Comparison of ENCODE assay signal across 22 cellular contexts in the genomic region with DNA sequence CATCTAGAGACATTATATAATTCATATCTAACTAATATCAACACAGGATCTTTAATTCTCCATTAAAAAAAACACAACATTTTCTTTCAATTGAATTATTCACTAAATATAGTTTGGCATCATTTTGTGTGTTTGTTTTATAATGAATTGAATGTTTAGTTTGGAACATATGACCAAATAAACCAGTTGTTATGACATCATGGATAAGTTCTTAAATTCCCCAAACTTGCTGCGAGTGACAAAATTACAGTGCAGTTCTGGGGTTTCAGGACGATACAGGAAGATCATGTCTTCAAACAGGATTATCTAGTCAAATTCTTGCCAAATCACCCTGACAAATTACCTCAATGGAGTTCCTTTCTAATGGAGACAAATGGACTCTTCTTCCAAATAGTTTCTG.
A peak's percentile ranks its signal among the peaks of the same experiment; 100 is the strongest.
DNase-seq lines count a peak whose midpoint lies in the region; ATAC-seq, FAIRE-seq and TF ChIP-seq lines count a peak whose summit lies in the region.
"Had no signal": no experiment of that assay in that cellular context is flagged by ENCODE, and none has a peak within 500 bp of the region (broad histone marks: within the 10 kb centered on the region; RNA-seq: fewer than 3 reads in every experiment).

No MANE protein-coding gene starts in this region.

- H3K9ac ChIP-seq in SK-N-SH (no peak overlapping the region), parathyroid adenoma (no peak overlapping the region)
- H3K9ac ChIP-seq: BLaER1 had no signal

- H3K4me3 ChIP-seq in SK-N-SH (ENCODE audit: low read depth in 2 of 2, low read length in 1 of 2) (no peak overlapping the region), A673 (ENCODE audit: low read depth, low read length, poor library complexity, severe bottlenecking) (no peak overlapping the region), parathyroid adenoma (ENCODE audit: low read depth, low read length) (no peak overlapping the region)
- H3K4me3 ChIP-seq: BLaER1, HAP-1 had no signal

- H3K9me2 ChIP-seq in SK-N-SH = no peaks in the 10 kb centered on the region

- H3K27me3 ChIP-seq in SK-N-SH (ENCODE audit: insufficient read depth) (no peaks in the 10 kb centered on the region), A673 (replicated peaks; ENCODE audit: insufficient read depth, low read depth, low read length, poor library complexity) (no peaks in the 10 kb centered on the region), parathyroid adenoma (ENCODE audit: control insufficient read depth, insufficient read depth, low read length) (no peaks in the 10 kb centered on the region)
- H3K27me3 ChIP-seq: BLaER1 had no signal

- H4K20me1 ChIP-seq in SK-N-SH (ENCODE audit: insufficient read depth) = no peaks in the 10 kb centered on the region
- H4K20me1 ChIP-seq: BLaER1 had no signal

- ATAC-seq in SK-N-SH treated with all-trans-retinoic acid at 6 μM for 48 hours = no peak
- no peak for ATAC-seq in GM21390 (IDR thresholded peaks at IDR 0.05; ENCODE audit: unreplicated experiment)
- ATAC-seq: CD8-positive, alpha-beta T cell had no signal

- TF ChIP-seq EP300 in SK-N-SH (IDR thresholded peaks at IDR 0.05; ENCODE audit: borderline replicate concordance in 1 of 2, low read depth in 1 of 2, low read length in 1 of 2) = no peak

- WGBS in SK-N-SH (ENCODE audit: low lambda C conversion rate) = 52% methylated on average over 2 of the region's 2 CpGs

- TF ChIP-seq CTCF in SK-N-SH (IDR thresholded peaks at IDR 0.05) (no peak), A673 (conservative IDR thresholded peaks at IDR 0.05; ENCODE audit: low read depth, low read length) (no peak), parathyroid adenoma (IDR thresholded peaks at IDR 0.05) (no peak)

- DNase-seq in SK-N-SH (no peak), A673 (ENCODE audit: low spot score) (peak; percentile 41), frontal cortex (ENCODE audit: low spot score in 2 of 2) (no peak), substantia nigra (lab: John Stamatoyannopoulos, UW) (no peak), NCI-H748 treated with DMSO at 0.1 percent for 48 hours (lab: John Stamatoyannopoulos, UW) (no peak)
- DNase-seq: 8988T; Caco-2; CD4-positive, CD25-positive, alpha-beta regulatory T cell; CD8-positive, alpha-beta T cell; DMS79; EL; GF-D8; GOT3 had no signal

- no peaks in the 10 kb centered on the region for H3K36me3 ChIP-seq in SK-N-SH (replicated peaks in 1 of 2; ENCODE audit: control insufficient read depth in 1 of 2, insufficient read depth in 2 of 2, low read length in 1 of 2)
- no peaks in the 10 kb centered on the region for H3K36me3 ChIP-seq in A673 (ENCODE audit: insufficient read depth, low read length, poor library complexity, severe bottlenecking)
- H3K36me3 ChIP-seq in parathyroid adenoma (ENCODE audit: control insufficient read depth, insufficient read depth, low read length) = no peaks in the 10 kb centered on the region
- H3K36me3 ChIP-seq: BLaER1, HAP-1 had no signal

- H3K4me2 ChIP-seq in SK-N-SH (no peak overlapping the region), parathyroid adenoma (ENCODE audit: low read length) (no peak overlapping the region)
- H3K4me2 ChIP-seq: BLaER1 had no signal

- POLR2A ChIA-PET in SK-N-SH (lab: Yijun Ruan, JAX) (no interaction called here), A673 (lab: Charles Lee; ENCODE audit: low non-redundant PET) (no interaction called here)

- H2AFZ ChIP-seq in SK-N-SH (ENCODE audit: low read depth) = no peak overlapping the region
- H2AFZ ChIP-seq in parathyroid adenoma = no peak overlapping the region

- no peaks in the 10 kb centered on the region for H3F3A ChIP-seq in SK-N-SH (replicated peaks; ENCODE audit: insufficient read depth)

- H3K4me1 ChIP-seq in SK-N-SH (ENCODE audit: control insufficient read depth in 1 of 2, insufficient read depth in 2 of 2, low read depth in 1 of 2, low read length in 1 of 2) = no peaks in the 10 kb centered on the region; a peak in 3 of 4 replicates
- H3K4me1 ChIP-seq in A673 (ENCODE audit: insufficient read depth, low read length, poor library complexity, severe bottlenecking) = peaks cover 46% of the 10 kb centered on the region
- H3K4me1 ChIP-seq in parathyroid adenoma = peaks cover 46% of the 10 kb centered on the region
- H3K4me1 ChIP-seq: BLaER1, HAP-1 had no signal

- H3K9me3 ChIP-seq in SK-N-SH (no peaks in the 10 kb centered on the region), A673 (ENCODE audit: low read depth, low read length, poor library complexity, severe bottlenecking) (no peaks in the 10 kb centered on the region), parathyroid adenoma (ENCODE audit: control insufficient read depth, low read length) (no peaks in the 10 kb centered on the region)
- H3K9me3 ChIP-seq: BLaER1, Caco-2, HAP-1 had no signal

- FAIRE-seq in frontal cortex (lab: Jason Lieb, UNC) = peak; percentile 13
- FAIRE-seq: GM12891, GM18507, H54 had no signal

- H3K79me2 ChIP-seq in SK-N-SH (ENCODE audit: insufficient read depth) (no peaks in the 10 kb centered on the region), parathyroid adenoma (no peaks in the 10 kb centered on the region)

- no peak overlapping the region for H3K27ac ChIP-seq in SK-N-SH (ENCODE audit: low read depth in 2 of 2, low read length in 1 of 2)
- H3K27ac ChIP-seq in A673 (ENCODE audit: low read depth, low read length, poor library complexity, severe bottlenecking) = no peak overlapping the region
- peak overlapping the region; percentile 74 for H3K27ac ChIP-seq in parathyroid adenoma
- no peak overlapping the region for H3K27ac ChIP-seq in substantia nigra (ENCODE audit: low read depth, low read length, poor library complexity, severe bottlenecking)
- H3K27ac ChIP-seq: BLaER1, C4-2B had no signal

- no TSS peak for BruUV-seq in A673 (replicated peaks; lab: Mats Ljungman, UMichigan)

- CTCF ChIA-PET in SK-N-SH (lab: Yijun Ruan, JAX) = no interaction called here
- CTCF ChIA-PET in A673 (lab: Charles Lee) = no interaction called here

- no peak for TF ChIP-seq RAD21 in SK-N-SH (IDR thresholded peaks at IDR 0.05; ENCODE audit: low read length)

- intact Hi-C loops in A673 (cut with micrococcal nuclease; ENCODE audit: unreplicated experiment) = loop anchor here (5.0 to 10.0 kb wide), 2 partner anchors 191 to 473 kb away; partner anchors contain the start of gene EPM2A

TF ChIP-seq in SK-N-SH treated with all-trans-retinoic acid at 6 μM for 48 hours, 23 proteins besides CTCF, POLR2A, EP300 and RAD21:
- TF ChIP-seq ISL1 (CRISPR knock-in tag; IDR thresholded peaks at IDR 0.05) = peak; percentile 80
- TF ChIP-seq, protein P1, sequence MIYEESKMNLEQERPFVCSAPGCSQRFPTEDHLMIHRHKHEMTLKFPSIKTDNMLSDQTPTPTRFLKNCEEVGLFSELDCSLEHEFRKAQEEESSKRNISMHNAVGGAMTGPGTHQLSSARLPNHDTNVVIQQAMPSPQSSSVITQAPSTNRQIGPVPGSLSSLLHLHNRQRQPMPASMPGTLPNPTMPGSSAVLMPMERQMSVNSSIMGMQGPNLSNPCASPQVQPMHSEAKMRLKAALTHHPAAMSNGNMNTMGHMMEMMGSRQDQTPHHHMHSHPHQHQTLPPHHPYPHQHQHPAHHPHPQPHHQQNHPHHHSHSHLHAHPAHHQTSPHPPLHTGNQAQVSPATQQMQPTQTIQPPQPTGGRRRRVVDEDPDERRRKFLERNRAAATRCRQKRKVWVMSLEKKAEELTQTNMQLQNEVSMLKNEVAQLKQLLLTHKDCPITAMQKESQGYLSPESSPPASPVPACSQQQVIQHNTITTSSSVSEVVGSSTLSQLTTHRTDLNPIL (CRISPR knock-in tag; IDR thresholded peaks at IDR 0.05; ENCODE audit: low read depth) = 0 out of 2 replicates have a peak, but pooled peaks have one; percentile 21
- TF ChIP-seq OSR1 (CRISPR knock-in tag; IDR thresholded peaks at IDR 0.05) = no peak

TF ChIP-seq in SK-N-SH, 30 proteins besides CTCF, POLR2A, EP300 and RAD21:
- TF ChIP-seq RFX5 (IDR thresholded peaks at IDR 0.05; ENCODE audit: low read length) (no peak), FOXM1 (IDR thresholded peaks at IDR 0.05; ENCODE audit: low read depth) (no peak), TAF1 (IDR thresholded peaks at IDR 0.05; ENCODE audit: borderline replicate concordance, low read depth, low read length) (no peak), GABPA (IDR thresholded peaks at IDR 0.05; ENCODE audit: low read depth) (no peak), ELF1 (IDR thresholded peaks at IDR 0.05) (no peak), RXRA (IDR thresholded peaks at IDR 0.05; ENCODE audit: borderline replicate concordance, low read depth) (no peak), SIN3A (IDR thresholded peaks at IDR 0.05; ENCODE audit: borderline replicate concordance, low read depth, low read length) (no peak), NRF1 (IDR thresholded peaks at IDR 0.05; ENCODE audit: low read depth, low read length) (no peak), MEF2A (IDR thresholded peaks at IDR 0.05; ENCODE audit: borderline replicate concordance, low read depth) (no peak), JUND (IDR thresholded peaks at IDR 0.05) (no peak), FOSL2 (IDR thresholded peaks at IDR 0.05; ENCODE audit: borderline replicate concordance, low read depth) (no peak), USF2 (IDR thresholded peaks at IDR 0.05; ENCODE audit: borderline replicate concordance, low read depth, low read length) (no peak), RCOR1 (IDR thresholded peaks at IDR 0.05; ENCODE audit: low read length) (no peak)
- TF ChIP-seq, protein P2, sequence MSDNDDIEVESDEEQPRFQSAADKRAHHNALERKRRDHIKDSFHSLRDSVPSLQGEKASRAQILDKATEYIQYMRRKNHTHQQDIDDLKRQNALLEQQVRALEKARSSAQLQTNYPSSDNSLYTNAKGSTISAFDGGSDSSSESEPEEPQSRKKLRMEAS (IDR thresholded peaks at IDR 0.05; ENCODE audit: low read depth) = no peak
- TF ChIP-seq, protein P3, sequence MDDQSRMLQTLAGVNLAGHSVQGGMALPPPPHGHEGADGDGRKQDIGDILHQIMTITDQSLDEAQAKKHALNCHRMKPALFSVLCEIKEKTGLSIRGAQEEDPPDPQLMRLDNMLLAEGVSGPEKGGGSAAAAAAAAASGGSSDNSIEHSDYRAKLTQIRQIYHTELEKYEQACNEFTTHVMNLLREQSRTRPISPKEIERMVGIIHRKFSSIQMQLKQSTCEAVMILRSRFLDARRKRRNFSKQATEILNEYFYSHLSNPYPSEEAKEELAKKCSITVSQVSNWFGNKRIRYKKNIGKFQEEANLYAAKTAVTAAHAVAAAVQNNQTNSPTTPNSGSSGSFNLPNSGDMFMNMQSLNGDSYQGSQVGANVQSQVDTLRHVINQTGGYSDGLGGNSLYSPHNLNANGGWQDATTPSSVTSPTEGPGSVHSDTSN (IDR thresholded peaks at IDR 0.05) = no peak
TF ChIP-seq in SK-N-SH: peak in this region for 0.
